21 cellular contexts compared by ENCODE assay signal in genomic region chr17:64112978-64113377, GRCh38. TPM values are rescaled to one million over a fixed set of nuclear protein-coding genes. Genes with fewer than 3 reads are reported as not detected.
DNase-seq lines count a peak whose midpoint lies in the region; ATAC-seq, FAIRE-seq and TF ChIP-seq lines count a peak whose summit lies in the region.
"Had no signal": no experiment of that assay in that cellular context is flagged by ENCODE, and none has a peak within 500 bp of the region (broad histone marks: within the 10 kb centered on the region; RNA-seq: fewer than 3 reads in every experiment).

No MANE protein-coding gene starts in this region.

- H3K4me1 Mint-ChIP-seq in activated CD8-positive, alpha-beta T cell treated with anti-CD3 and anti-CD28 coated beads, Interleukin-2, amount 10 ng/mL, durations not matched to agents 7 days and 5 days (ENCODE audit: low read depth): peaks cover 22% of the 10 kb centered on the region
- peaks cover 49% of the 10 kb centered on the region for H3K4me1 Mint-ChIP-seq in activated CD8-positive, alpha-beta T cell treated with anti-CD3 and anti-CD28 coated beads for 36 hours (ENCODE audit: low read depth)

- H3K27ac ChIP-seq in MM.1S (ENCODE audit: low read length): no peak overlapping the region
- no peak overlapping the region for H3K27ac ChIP-seq in K562 (ENCODE audit: extremely low read depth, low read depth, low read length)
- H3K27ac ChIP-seq in Karpas-422 (ENCODE audit: low read length): no peak overlapping the region
- H3K27ac ChIP-seq: KMS-11, Peyer's patch had no signal

- H2AFZ ChIP-seq in MM.1S (ENCODE audit: low read length) (no peak overlapping the region), K562 (ENCODE audit: low read depth, low read length) (no peak overlapping the region), Karpas-422 (ENCODE audit: low read length) (no peak overlapping the region)
- H2AFZ ChIP-seq: GM23338 had no signal

- no peak for TF ChIP-seq RAD21 in K562 (CRISPR knock-in tag; conservative IDR thresholded peaks at IDR 0.05 in 1 of 2, IDR thresholded peaks at IDR 0.05 in 1 of 2)

- peaks cover 11% of the 10 kb centered on the region for H3K36me3 Mint-ChIP-seq in activated CD8-positive, alpha-beta T cell treated with anti-CD3 and anti-CD28 coated beads, Interleukin-2, amount 10 ng/mL, durations not matched to agents 7 days and 5 days (ENCODE audit: low read depth)
- H3K36me3 Mint-ChIP-seq in activated CD8-positive, alpha-beta T cell treated with anti-CD3 and anti-CD28 coated beads for 36 hours (ENCODE audit: low read depth): peaks cover 5% of the 10 kb centered on the region

- H3K9ac ChIP-seq in MM.1S (ENCODE audit: low read length) (no peak overlapping the region), K562 (ENCODE audit: insufficient read depth in 1 of 2, low read depth in 2 of 2, low read length in 2 of 2) (no peak overlapping the region), Karpas-422 (ENCODE audit: low read length) (no peak overlapping the region)
- H3K9ac ChIP-seq: KMS-11 had no signal

- in situ Hi-C loops in K562 (cut with MboI): no loop called here

- H4K20me1 ChIP-seq in MM.1S (ENCODE audit: insufficient read depth, low read length): peaks cover 7% of the 10 kb centered on the region; the same call in 1 of the 2 replicates
- no peaks in the 10 kb centered on the region for H4K20me1 ChIP-seq in K562 (replicated peaks; ENCODE audit: control insufficient read depth, insufficient read depth, low read length)
- 0 out of 2 replicates have a peak, but pooled peaks cover 3% of the 10 kb centered on the region for H4K20me1 ChIP-seq in Karpas-422 (ENCODE audit: insufficient read depth, low read depth, low read length)

- no peaks in the 10 kb centered on the region for H3K9me2 ChIP-seq in MM.1S (replicated peaks; ENCODE audit: insufficient read depth, low read length)
- H3K9me2 ChIP-seq in Karpas-422 (replicated peaks; ENCODE audit: insufficient read depth, low read length): no peaks in the 10 kb centered on the region

- POLR2A ChIA-PET in activated CD8-positive, alpha-beta T cell treated with anti-CD3 and anti-CD28 coated beads, Interleukin-2, amount 10 ng/mL, durations not matched to agents 7 days and 5 days (lab: Charles Lee): no interaction called here
- POLR2A ChIA-PET in activated CD8-positive, alpha-beta T cell treated with anti-CD3 and anti-CD28 coated beads for 36 hours (lab: Charles Lee): interaction anchor here (0.7 to 1.5 kb wide), 3 partner anchors 12 to 93 kb away, joined by 3 read pairs; partner anchors contain the start of gene ICAM2
- POLR2A ChIA-PET in K562 (lab: Yijun Ruan, JAX): interaction anchor here (0.5 to 1.2 kb wide), 4 partner anchors 9 to 853 kb away, joined by 3 read pairs; no protein-coding TSS in a partner anchor

- no peak for TF ChIP-seq EP300 in K562 (IDR thresholded peaks at IDR 0.05; ENCODE audit: low read length)

- H3K9me3 ChIP-seq in MM.1S (replicated peaks; ENCODE audit: insufficient read depth, low read length): no peaks in the 10 kb centered on the region
- H3K9me3 ChIP-seq in K562 (replicated peaks; ENCODE audit: control insufficient read depth, insufficient read depth, low read depth, low read length): no peaks in the 10 kb centered on the region
- H3K9me3 ChIP-seq in Karpas-422 (ENCODE audit: low read length): no peaks in the 10 kb centered on the region
- H3K9me3 ChIP-seq: Caco-2, Peyer's patch had no signal

- peaks cover 14% of the 10 kb centered on the region; the same call in 1 of the 2 replicates for H3K36me3 ChIP-seq in MM.1S (replicated peaks; ENCODE audit: insufficient read depth, low read length)
- no peaks in the 10 kb centered on the region for H3K36me3 ChIP-seq in K562 (ENCODE audit: control insufficient read depth, insufficient read depth, low read length)
- no peaks in the 10 kb centered on the region for H3K36me3 ChIP-seq in Karpas-422 (ENCODE audit: insufficient read depth, low read length)
- H3K36me3 ChIP-seq: Peyer's patch had no signal

- H3K79me2 ChIP-seq in MM.1S (ENCODE audit: low read length) (peaks cover 100% of the 10 kb centered on the region), K562 (ENCODE audit: control insufficient read depth, insufficient read depth, low read length) (peaks cover 8% of the 10 kb centered on the region; the same call in 2 of the 3 replicates), Karpas-422 (ENCODE audit: low read length) (no peaks in the 10 kb centered on the region)

- no peak for FAIRE-seq in K562 (lab: Jason Lieb, UNC)
- FAIRE-seq: G401.6 had no signal

- H3F3A ChIP-seq in MM.1S (ENCODE audit: insufficient read depth, low read length): peaks cover 57% of the 10 kb centered on the region

- no peaks in the 10 kb centered on the region for H3K9me1 ChIP-seq in K562 (ENCODE audit: control insufficient read depth, insufficient read depth, low read length)

- H3K4me2 ChIP-seq in MM.1S (ENCODE audit: low read depth, low read length) (no peak overlapping the region), K562 (ENCODE audit: insufficient read depth, low read length) (no peak overlapping the region), Karpas-422 (ENCODE audit: low read depth, low read length, poor library complexity, severe bottlenecking) (no peak overlapping the region)
- H3K4me2 ChIP-seq: GM23338, KMS-11 had no signal

- no TSS peak for BruUV-seq in K562 (replicated peaks; lab: Mats Ljungman, UMichigan)

- no peaks in the 10 kb centered on the region for H3K27me3 Mint-ChIP-seq in activated CD8-positive, alpha-beta T cell treated with anti-CD3 and anti-CD28 coated beads, Interleukin-2, amount 10 ng/mL, durations not matched to agents 7 days and 5 days (ENCODE audit: low read depth)
- no peaks in the 10 kb centered on the region for H3K27me3 Mint-ChIP-seq in activated CD8-positive, alpha-beta T cell treated with anti-CD3 and anti-CD28 coated beads for 36 hours

- no peak for TF ChIP-seq POLR2A in K562 (conservative IDR thresholded peaks at IDR 0.05)

- H3K9me3 Mint-ChIP-seq in activated CD8-positive, alpha-beta T cell treated with anti-CD3 and anti-CD28 coated beads, Interleukin-2, amount 10 ng/mL, durations not matched to agents 7 days and 5 days (ENCODE audit: insufficient read depth): no peaks in the 10 kb centered on the region
- H3K9me3 Mint-ChIP-seq in activated CD8-positive, alpha-beta T cell treated with anti-CD3 and anti-CD28 coated beads for 36 hours: no peaks in the 10 kb centered on the region
- H3K9me3 Mint-ChIP-seq: GM23338, H9 had no signal

- CTCF ChIA-PET in activated CD8-positive, alpha-beta T cell treated with anti-CD3 and anti-CD28 coated beads, Interleukin-2, amount 10 ng/mL, durations not matched to agents 7 days and 5 days (lab: Charles Lee): interaction anchor here (1.1 to 2.8 kb wide), 6 partner anchors 8 to 88 kb away, joined by 3 to 8 read pairs (median 5); no protein-coding TSS in a partner anchor
- CTCF ChIA-PET in activated CD8-positive, alpha-beta T cell treated with anti-CD3 and anti-CD28 coated beads for 36 hours (lab: Charles Lee): interaction anchor here (0.8 to 5.6 kb wide), 7 partner anchors 11 to 88 kb away, joined by 3 to 27 read pairs (median 4); no protein-coding TSS in a partner anchor
- CTCF ChIA-PET in K562 (lab: Yijun Ruan, JAX; ENCODE audit: low intra/inter-chr PET ratio): no interaction called here

- H3K4me3 ChIP-seq in MM.1S (ENCODE audit: low read length) (no peak overlapping the region), K562 (no peak overlapping the region), Karpas-422 (ENCODE audit: low read length) (no peak overlapping the region)
- H3K4me3 ChIP-seq: GM23338, Peyer's patch had no signal

- WGBS in K562 (ENCODE audit: insufficient coverage, low coverage, missing lambda C conversion rate): 70% methylated on average over 2 of the region's 2 CpGs

- ATAC-seq in activated CD8-positive, alpha-beta T cell treated with anti-CD3 and anti-CD28 coated beads, Interleukin-2, amount 10 ng/mL, durations not matched to agents 7 days and 5 days: no peak
- no peak for ATAC-seq in activated CD8-positive, alpha-beta T cell treated with anti-CD3 and anti-CD28 coated beads for 36 hours
- no peak for ATAC-seq in K562
- ATAC-seq: GM23338 had no signal

- no peak for TF ChIP-seq CTCF in activated CD8-positive, alpha-beta T cell treated with anti-CD3 and anti-CD28 coated beads for 36 hours (IDR thresholded peaks at IDR 0.05)
- no peak for TF ChIP-seq CTCF in MM.1S (IDR thresholded peaks at IDR 0.05; ENCODE audit: low read length)
- TF ChIP-seq CTCF in K562 (IDR thresholded peaks at IDR 0.05 in 2 of 3, conservative IDR thresholded peaks at IDR 0.05 in 1 of 3; ENCODE audit: insufficient read depth in 2 of 3, low read depth in 1 of 3, low read length in 3 of 3): no peak

- peak overlapping the region; percentile 12 for H3K27ac Mint-ChIP-seq in activated CD8-positive, alpha-beta T cell treated with anti-CD3 and anti-CD28 coated beads, Interleukin-2, amount 10 ng/mL, durations not matched to agents 7 days and 5 days
- H3K27ac Mint-ChIP-seq in activated CD8-positive, alpha-beta T cell treated with anti-CD3 and anti-CD28 coated beads for 36 hours: no peak overlapping the region
- H3K27ac Mint-ChIP-seq: GM23338, H9 had no signal

- H3K4me3 Mint-ChIP-seq in activated CD8-positive, alpha-beta T cell treated with anti-CD3 and anti-CD28 coated beads, Interleukin-2, amount 10 ng/mL, durations not matched to agents 7 days and 5 days: no peak overlapping the region
- no peak overlapping the region for H3K4me3 Mint-ChIP-seq in activated CD8-positive, alpha-beta T cell treated with anti-CD3 and anti-CD28 coated beads for 36 hours
- H3K4me3 Mint-ChIP-seq: GM23338, H9 had no signal

- peaks cover 57% of the 10 kb centered on the region for H3K4me1 ChIP-seq in MM.1S (ENCODE audit: low read length)
- H3K4me1 ChIP-seq in K562 (replicated peaks in 1 of 2; ENCODE audit: control insufficient read depth in 2 of 2, insufficient read depth in 2 of 2, low read length in 2 of 2): peaks cover 0 to 15% of the 10 kb centered on the region in 2 experiments; a peak in 4 of 5 replicates
- H3K4me1 ChIP-seq in Karpas-422 (ENCODE audit: low read length): no peaks in the 10 kb centered on the region

- H3K27me3 ChIP-seq in MM.1S (replicated peaks; ENCODE audit: insufficient read depth, low read length) (no peaks in the 10 kb centered on the region), K562 (ENCODE audit: control insufficient read depth in 2 of 2, insufficient read depth in 2 of 2, low read length in 2 of 2) (no peaks in the 10 kb centered on the region), Karpas-422 (ENCODE audit: low read length) (no peaks in the 10 kb centered on the region)
- H3K27me3 ChIP-seq: Peyer's patch had no signal

- intact Hi-C loops in activated CD8-positive, alpha-beta T cell treated with anti-CD3 and anti-CD28 coated beads for 36 hours (cut with micrococcal nuclease): no loop called here
- intact Hi-C loops in K562 (cut with micrococcal nuclease): no loop called here

- DNase-seq in activated CD8-positive, alpha-beta T cell treated with anti-CD3 and anti-CD28 coated beads, Interleukin-2, amount 10 ng/mL, durations not matched to agents 7 days and 5 days: no peak
- no peak for DNase-seq in activated CD8-positive, alpha-beta T cell treated with anti-CD3 and anti-CD28 coated beads for 36 hours
- DNase-seq in MM.1S (peak; percentile 6), K562 (ENCODE audit: extremely low read depth in 1 of 4, low spot score in 3 of 4) (no peak), Karpas-422 (no peak), T1000 (lab: John Stamatoyannopoulos, UW) (no peak)
- no peak for DNase-seq in activated CD4-positive, alpha-beta T cell treated with anti-CD3 and anti-CD28 coated beads for 4 hours
- DNase-seq: Caco-2, NCI-H1092 treated with DMSO at 0.1 percent for 48 hours, NCI-H1436, NCI-H187, NCI-H2081 treated with DMSO at 0.1 percent for 48 hours, NCI-H446, NCI-H524 treated with DMSO at 0.1 percent for 48 hours, OCI-M1, Peyer's patch, SHP77 treated with DMSO at 0.1 percent for 48 hours had no signal

RNA-seq across cellular contexts. Expression of gene ERN1, which starts 17.0 kb away (rescaled TPM):
- total RNA-seq in activated CD8-positive, alpha-beta T cell treated with anti-CD3 and anti-CD28 coated beads, Interleukin-2, amount 10 ng/mL, durations not matched to agents 7 days and 5 days: 10 to 100 TPM; 13.0 to 17.9 TPM
- 10 to 100 TPM; 19.2 to 23.6 TPM for total RNA-seq in activated CD8-positive, alpha-beta T cell treated with anti-CD3 and anti-CD28 coated beads for 36 hours
- total RNA-seq in K562 (2011; cell fraction: chromatin; rRNA removed; ENCODE audit: low replicate concordance): 41.9 and 57.7 TPM in 2 replicates
- total RNA-seq in K562 (2011; cell fraction: nucleolus; rRNA removed): 29.5 and 31.2 TPM in 2 replicates
- total RNA-seq in K562 (2011; cell fraction: nucleoplasm; rRNA removed): 35.3 and 46.4 TPM in 2 replicates
- total RNA-seq in K562 (2014; rRNA removed): 7.9 and 10.2 TPM in 2 replicates
- 7.3 and 12.3 TPM in 2 replicates for total RNA-seq in K562 (2014; rRNA removed; fragmentation: Illumina TruSeq; extraction: Trizol)
- total RNA-seq in K562 (2015; rRNA removed; fragmentation: Illumina TruSeq; extraction: Trizol): 5.4 TPM in 2 replicates
- total RNA-seq in K562 (2021): 19.2 and 22.5 TPM in 2 replicates
- polyA plus RNA-seq in K562 (2011; rRNA removed): 9.1 and 11.3 TPM in 2 replicates
- polyA plus RNA-seq in K562 (2011; cell fraction: cytosol; rRNA removed): 3.3 and 5.2 TPM in 2 replicates
- polyA plus RNA-seq in K562 (2011; cell fraction: nucleus; rRNA removed): 9.2 and 9.7 TPM in 2 replicates
- polyA plus RNA-seq in K562 (2012): 5.1 and 14.2 TPM in 2 replicates
- 6.6 and 8.2 TPM in 2 replicates for polyA plus RNA-seq in K562 (2014; fragmentation: Illumina TruSeq; extraction: Trizol)
- polyA plus RNA-seq in K562 (2014; fragmentation: Nextera tagmentation; extraction: Ambion mirVana): 1 to 10 TPM; 2.1 to 4.3 TPM
- polyA plus RNA-seq in K562 (2014; rRNA removed): 7.0 and 8.6 TPM in 2 replicates
- polyA minus RNA-seq in K562 (2011; rRNA and poly(A)+ RNA removed): 8.2 and 11.4 TPM in 2 replicates
- 4.9 and 5.2 TPM in 2 replicates for polyA minus RNA-seq in K562 (2011; cell fraction: cytosol; rRNA and poly(A)+ RNA removed)
- polyA minus RNA-seq in K562 (2011; cell fraction: nucleus; rRNA and poly(A)+ RNA removed): 8.3 and 12.1 TPM in 2 replicates
- 1.9 and 10.9 TPM in 2 replicates for total RNA-seq in Karpas-422 (2014; rRNA removed; shearing (Covaris generic); ENCODE audit: low replicate concordance)
